In the genomic region with DNA sequence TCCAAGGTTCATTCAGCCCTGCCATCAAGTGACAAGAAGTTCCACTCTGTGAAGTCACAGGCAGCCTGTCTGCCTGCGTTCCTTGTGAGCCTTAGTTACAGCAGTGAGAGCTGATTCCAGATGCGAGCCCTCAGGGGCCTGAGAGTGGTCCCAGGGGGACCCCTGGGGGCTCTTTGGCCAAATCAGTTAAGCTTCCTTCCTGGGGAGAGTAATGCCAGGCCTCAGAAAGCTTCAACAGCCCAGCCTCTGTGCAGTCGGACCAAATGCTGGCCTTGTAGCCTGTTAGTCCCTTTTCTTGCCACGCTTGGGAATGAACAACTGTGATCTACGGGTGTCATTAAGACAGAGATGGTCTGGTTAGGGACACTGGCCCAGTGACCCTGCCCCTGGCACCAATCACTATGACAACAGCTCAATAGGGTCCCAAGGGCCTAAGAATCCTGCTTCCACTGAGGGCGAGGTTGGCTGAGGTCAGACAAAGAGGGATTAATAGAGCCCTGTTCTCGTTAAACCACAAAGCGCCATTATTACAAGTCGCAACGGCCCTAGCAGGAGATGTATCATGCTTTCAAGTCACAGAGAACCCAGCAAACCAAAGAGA, we compare ENCODE assay signal across 10 cellular contexts. TPM values are rescaled to one million over a fixed set of nuclear protein-coding genes. Genes with fewer than 3 reads are reported as not detected.
DNase-seq lines count a peak whose midpoint lies in the region; ATAC-seq and TF ChIP-seq lines count a peak whose summit lies in the region.
"Had no signal": no experiment of that assay in that cellular context is flagged by ENCODE, and none has a peak within 500 bp of the region (broad histone marks: within the 10 kb centered on the region; RNA-seq: fewer than 3 reads in every experiment).

No MANE protein-coding gene starts in this region.

- no peaks in the 10 kb centered on the region for H3K79me2 ChIP-seq in Loucy (ENCODE audit: insufficient read depth, low read length)

- H3K27me3 ChIP-seq in Loucy (ENCODE audit: insufficient read depth, low read length, poor library complexity, severe bottlenecking) (no peaks in the 10 kb centered on the region), duodenal mucosa (ENCODE audit: control insufficient read depth in 1 of 2, insufficient read depth in 2 of 2, low read length in 2 of 2) (no peaks in the 10 kb centered on the region), lower lobe of right lung (ENCODE audit: low read depth) (no peaks in the 10 kb centered on the region), spleen (replicated peaks in 1 of 7) (no peaks in the 10 kb centered on the region)

- no peaks in the 10 kb centered on the region for H3K36me3 Mint-ChIP-seq in T-cell

- H3K36me3 ChIP-seq in Loucy (ENCODE audit: insufficient read depth, low read length) (no peaks in the 10 kb centered on the region), duodenal mucosa (ENCODE audit: control insufficient read depth in 1 of 2, insufficient read depth in 2 of 2, low read length in 2 of 2) (no peaks in the 10 kb centered on the region), lower lobe of right lung (no peaks in the 10 kb centered on the region), spleen (no peaks in the 10 kb centered on the region)

- H2AFZ ChIP-seq in Loucy (ENCODE audit: low read length), result no peak overlapping the region; the same call in 1 of the 2 replicates

- ATAC-seq in lower lobe of right lung (no peak), HG02798 (IDR thresholded peaks at IDR 0.05; ENCODE audit: poor library complexity, unreplicated experiment) (no peak), T-cell (replicated peaks in 1 of 4) (no peak)
- ATAC-seq: T-helper 17 cell had no signal

- H3K27me3 Mint-ChIP-seq in T-cell, result no peaks in the 10 kb centered on the region
- H3K27me3 Mint-ChIP-seq: central memory CD8-positive, alpha-beta T cell; T-helper 17 cell had no signal

- H3K4me1 ChIP-seq in Loucy (ENCODE audit: insufficient read depth, low read length, poor library complexity, severe bottlenecking) (peaks cover 54% of the 10 kb centered on the region), duodenal mucosa (ENCODE audit: control insufficient read depth in 1 of 2, insufficient read depth in 2 of 2, low read length in 2 of 2) (peaks cover 19 to 22% of the 10 kb centered on the region in 2 donors), lower lobe of right lung (peaks cover 67% of the 10 kb centered on the region), spleen (peaks cover 30 to 66% (median 54%) of the 10 kb centered on the region in 6 donors)

- peak overlapping the region; percentile 57 for H3K9ac ChIP-seq in Loucy (ENCODE audit: low read depth, low read length, poor library complexity, severe bottlenecking)
- H3K9ac ChIP-seq in duodenal mucosa (ENCODE audit: low read depth in 1 of 2, low read length in 2 of 2), result no peak overlapping the region

- intact Hi-C loops in lower lobe of right lung (cut with DNase I) (no loop called here), spleen (cut with DNase I; ENCODE audit: low total_unique reads) (no loop called here)

- peak overlapping the region; percentile 8 for H3K4me3 ChIP-seq in Loucy (ENCODE audit: low read length, poor library complexity, severe bottlenecking)
- no peak overlapping the region for H3K4me3 ChIP-seq in duodenal mucosa (ENCODE audit: low read depth in 1 of 2, low read length in 2 of 2)
- H3K4me3 ChIP-seq in lower lobe of right lung, result no peak overlapping the region
- no peak overlapping the region for H3K4me3 ChIP-seq in spleen

- no peak for DNase-seq in lower lobe of right lung
- DNase-seq in spleen, result peak; percentile 47
- DNase-seq in activated T-cell treated with anti-CD3 and anti-CD28 coated beads for 4 hours, result no peak
- no peak for DNase-seq in T-cell
- no peak for DNase-seq in NCI-H510A (lab: John Stamatoyannopoulos, UW)
- DNase-seq: T-helper 17 cell had no signal

- 82 to 89% (median 86%) methylated on average over 6 to 10 of the region's 10 CpGs for WGBS in spleen, 5 donors

- POLR2A ChIA-PET in T-cell (lab: Charles Lee), result no interaction called here

- TF ChIP-seq CTCF in Loucy (conservative IDR thresholded peaks at IDR 0.05; ENCODE audit: low read length) (no peak), lower lobe of right lung (IDR thresholded peaks at IDR 0.05) (no peak), spleen (IDR thresholded peaks at IDR 0.05 in 8 of 11, conservative IDR thresholded peaks at IDR 0.05 in 3 of 11) (no peak)

- H3K9me3 Mint-ChIP-seq in T-cell, result no peaks in the 10 kb centered on the region
- H3K9me3 Mint-ChIP-seq: central memory CD8-positive, alpha-beta T cell had no signal

- H3K27ac ChIP-seq in duodenal mucosa (ENCODE audit: low read depth, low read length) (peak overlapping the region; percentile 1), lower lobe of right lung (peak overlapping the region; percentile 51), spleen (peak overlapping the region in 7 of 8 donors; percentile 13 to 86 (median 78))

- CTCF ChIA-PET in T-cell (lab: Charles Lee), result no interaction called here

- TF ChIP-seq POLR2A in spleen (IDR thresholded peaks at IDR 0.05), result no peak

- no peaks in the 10 kb centered on the region for H3F3A ChIP-seq in Loucy (ENCODE audit: low read depth)

- H3K27ac Mint-ChIP-seq in T-cell, result no peak overlapping the region
- H3K27ac Mint-ChIP-seq: T-helper 17 cell had no signal

- no peak overlapping the region for H3K4me3 Mint-ChIP-seq in T-cell
- H3K4me3 Mint-ChIP-seq: central memory CD8-positive, alpha-beta T cell; T-helper 17 cell had no signal

- H4K20me1 ChIP-seq in Loucy (ENCODE audit: insufficient read depth, low read length, poor library complexity, severe bottlenecking), result no peaks in the 10 kb centered on the region

- H3K4me2 ChIP-seq in Loucy (ENCODE audit: low read depth, low read length, poor library complexity, severe bottlenecking), result peak overlapping the region; percentile 36

- H3K9me3 ChIP-seq in Loucy (ENCODE audit: insufficient read depth, low read depth, low read length) (no peaks in the 10 kb centered on the region), duodenal mucosa (ENCODE audit: control insufficient read depth in 1 of 2, low read length in 2 of 2) (no peaks in the 10 kb centered on the region), lower lobe of right lung (no peaks in the 10 kb centered on the region), spleen (no peaks in the 10 kb centered on the region)

- H3K4me1 Mint-ChIP-seq in T-cell, result peaks cover 0 to 11% (median 1%) of the 10 kb centered on the region in 3 donors

- H3K9me2 ChIP-seq in Loucy (replicated peaks; ENCODE audit: low read depth, low read length), result no peaks in the 10 kb centered on the region

RNA-seq across cellular contexts. Expression of gene HS1BP3, which starts 50.9 kb away (rescaled TPM):
- total RNA-seq in lower lobe of right lung, result 39.9 TPM
- total RNA-seq in spleen, result 10 to 100 TPM; 21.1 to 38.0 (median 31.3) TPM
- polyA plus RNA-seq in spleen, result 10 to 100 TPM in 2 of 3 donors, 1 to 10 TPM in 1; 8.8 to 23.5 (median 13.8) TPM
- total RNA-seq in T-cell, result 10 to 100 TPM; 11.1 to 20.7 (median 17.2) TPM

Comparison
In these comparisons a context has a peak if more than half of its experiments do, and no peak if none do; other contexts are left out.
1. H3K27ac ChIP-seq: peak in every context shown above with its lines; median percentile 78 in spleen; 51 in lower lobe of right lung; 1 in duodenal mucosa.